1 cellular context compared by ENCODE assay signal in the genomic region with DNA sequence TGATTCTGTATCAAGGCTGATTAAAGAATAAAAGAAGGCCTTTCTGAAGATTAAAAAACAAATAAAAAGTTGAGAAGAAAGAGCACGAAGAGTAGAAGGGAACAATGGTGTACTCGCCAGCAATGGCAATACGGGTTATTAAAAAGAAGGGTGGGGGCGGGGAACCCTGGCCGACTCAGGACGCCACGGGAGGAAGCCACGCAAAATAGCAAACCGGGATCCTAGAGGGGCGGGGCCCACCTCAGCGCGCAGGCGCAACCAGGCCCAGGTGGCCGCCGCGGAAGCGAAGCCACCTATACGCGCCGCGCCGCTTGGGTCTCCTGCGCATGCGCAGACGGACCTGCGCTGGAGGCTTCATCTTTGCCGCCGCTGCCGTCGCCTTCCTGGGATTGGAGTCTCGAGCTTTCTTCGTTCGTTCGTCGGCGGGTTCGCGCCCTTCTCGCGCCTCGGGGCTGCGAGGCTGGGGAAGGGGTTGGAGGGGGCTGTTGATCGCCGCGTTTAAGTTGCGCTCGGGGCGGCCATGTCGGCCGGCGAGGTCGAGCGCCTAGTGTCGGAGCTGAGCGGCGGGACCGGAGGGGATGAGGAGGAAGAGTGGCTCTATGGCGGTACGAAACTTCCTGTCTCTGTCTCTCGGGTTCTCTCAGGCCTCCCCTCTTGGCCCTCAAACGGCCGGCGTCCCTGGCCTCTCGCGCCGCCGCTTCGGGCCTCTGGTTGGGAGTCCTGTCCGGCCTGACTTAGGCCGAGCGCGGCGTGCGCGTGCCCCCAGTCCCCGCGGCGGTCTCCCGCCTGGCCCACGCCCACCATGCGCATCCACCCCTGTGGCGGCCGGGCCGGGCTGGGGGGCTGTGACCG.
TF ChIP-seq lines count a peak whose summit lies in the region.

A gene with protein sequence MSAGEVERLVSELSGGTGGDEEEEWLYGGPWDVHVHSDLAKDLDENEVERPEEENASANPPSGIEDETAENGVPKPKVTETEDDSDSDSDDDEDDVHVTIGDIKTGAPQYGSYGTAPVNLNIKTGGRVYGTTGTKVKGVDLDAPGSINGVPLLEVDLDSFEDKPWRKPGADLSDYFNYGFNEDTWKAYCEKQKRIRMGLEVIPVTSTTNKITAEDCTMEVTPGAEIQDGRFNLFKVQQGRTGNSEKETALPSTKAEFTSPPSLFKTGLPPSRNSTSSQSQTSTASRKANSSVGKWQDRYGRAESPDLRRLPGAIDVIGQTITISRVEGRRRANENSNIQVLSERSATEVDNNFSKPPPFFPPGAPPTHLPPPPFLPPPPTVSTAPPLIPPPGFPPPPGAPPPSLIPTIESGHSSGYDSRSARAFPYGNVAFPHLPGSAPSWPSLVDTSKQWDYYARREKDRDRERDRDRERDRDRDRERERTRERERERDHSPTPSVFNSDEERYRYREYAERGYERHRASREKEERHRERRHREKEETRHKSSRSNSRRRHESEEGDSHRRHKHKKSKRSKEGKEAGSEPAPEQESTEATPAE (plus strand): TSS at position 323 of the 852 bp plus-strand sequence. CDS start 198 bp downstream, at position 521.

TF ChIP-seq in HepG2, 621 proteins besides CTCF, POLR2A, EP300 and RAD21 (continued from another document and continues in another):
- TF ChIP-seq, protein P1, sequence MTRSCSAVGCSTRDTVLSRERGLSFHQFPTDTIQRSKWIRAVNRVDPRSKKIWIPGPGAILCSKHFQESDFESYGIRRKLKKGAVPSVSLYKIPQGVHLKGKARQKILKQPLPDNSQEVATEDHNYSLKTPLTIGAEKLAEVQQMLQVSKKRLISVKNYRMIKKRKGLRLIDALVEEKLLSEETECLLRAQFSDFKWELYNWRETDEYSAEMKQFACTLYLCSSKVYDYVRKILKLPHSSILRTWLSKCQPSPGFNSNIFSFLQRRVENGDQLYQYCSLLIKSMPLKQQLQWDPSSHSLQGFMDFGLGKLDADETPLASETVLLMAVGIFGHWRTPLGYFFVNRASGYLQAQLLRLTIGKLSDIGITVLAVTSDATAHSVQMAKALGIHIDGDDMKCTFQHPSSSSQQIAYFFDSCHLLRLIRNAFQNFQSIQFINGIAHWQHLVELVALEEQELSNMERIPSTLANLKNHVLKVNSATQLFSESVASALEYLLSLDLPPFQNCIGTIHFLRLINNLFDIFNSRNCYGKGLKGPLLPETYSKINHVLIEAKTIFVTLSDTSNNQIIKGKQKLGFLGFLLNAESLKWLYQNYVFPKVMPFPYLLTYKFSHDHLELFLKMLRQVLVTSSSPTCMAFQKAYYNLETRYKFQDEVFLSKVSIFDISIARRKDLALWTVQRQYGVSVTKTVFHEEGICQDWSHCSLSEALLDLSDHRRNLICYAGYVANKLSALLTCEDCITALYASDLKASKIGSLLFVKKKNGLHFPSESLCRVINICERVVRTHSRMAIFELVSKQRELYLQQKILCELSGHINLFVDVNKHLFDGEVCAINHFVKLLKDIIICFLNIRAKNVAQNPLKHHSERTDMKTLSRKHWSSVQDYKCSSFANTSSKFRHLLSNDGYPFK (CRISPR knock-in tag; IDR thresholded peaks at IDR 0.05; ENCODE audit: borderline replicate concordance): peak; percentile 87; the same call in 1 of the 2 replicates
- peak; percentile 32 for TF ChIP-seq GATAD2A (CRISPR knock-in tag; IDR thresholded peaks at IDR 0.05)
- TF ChIP-seq SIX4 (CRISPR knock-in tag; IDR thresholded peaks at IDR 0.05): no peak
- TF ChIP-seq ZNF644 (CRISPR knock-in tag; IDR thresholded peaks at IDR 0.05; ENCODE audit: low read depth): no peak
- no peak for TF ChIP-seq ZFP36 (IDR thresholded peaks at IDR 0.05; ENCODE audit: borderline replicate concordance, low read depth, low read length, partially characterized antibody)
- TF ChIP-seq NONO (IDR thresholded peaks at IDR 0.05): no peak
- TF ChIP-seq NONO (CRISPR knock-in tag; conservative IDR thresholded peaks at IDR 0.05): peak; percentile 59
- no peak for TF ChIP-seq HNF4G (IDR thresholded peaks at IDR 0.05; ENCODE audit: borderline replicate concordance, low read depth, low read length)
- TF ChIP-seq HNF4G (CRISPR knock-in tag; IDR thresholded peaks at IDR 0.05; ENCODE audit: borderline replicate concordance, low read depth): no peak
- no peak for TF ChIP-seq ZNF615 (CRISPR knock-in tag; IDR thresholded peaks at IDR 0.05; ENCODE audit: borderline replicate concordance)
- TF ChIP-seq FOXO1 (CRISPR knock-in tag; IDR thresholded peaks at IDR 0.05): no peak
- TF ChIP-seq ZNF768 (CRISPR knock-in tag; IDR thresholded peaks at IDR 0.05): peak; percentile 27; the same call in 1 of the 2 replicates
- TF ChIP-seq ZNF12 (CRISPR knock-in tag; IDR thresholded peaks at IDR 0.05): peak; percentile 8; the same call in 1 of the 2 replicates
- no peak for TF ChIP-seq GATA4 (IDR thresholded peaks at IDR 0.05; ENCODE audit: borderline replicate concordance, low read depth)
- TF ChIP-seq, protein P2, sequence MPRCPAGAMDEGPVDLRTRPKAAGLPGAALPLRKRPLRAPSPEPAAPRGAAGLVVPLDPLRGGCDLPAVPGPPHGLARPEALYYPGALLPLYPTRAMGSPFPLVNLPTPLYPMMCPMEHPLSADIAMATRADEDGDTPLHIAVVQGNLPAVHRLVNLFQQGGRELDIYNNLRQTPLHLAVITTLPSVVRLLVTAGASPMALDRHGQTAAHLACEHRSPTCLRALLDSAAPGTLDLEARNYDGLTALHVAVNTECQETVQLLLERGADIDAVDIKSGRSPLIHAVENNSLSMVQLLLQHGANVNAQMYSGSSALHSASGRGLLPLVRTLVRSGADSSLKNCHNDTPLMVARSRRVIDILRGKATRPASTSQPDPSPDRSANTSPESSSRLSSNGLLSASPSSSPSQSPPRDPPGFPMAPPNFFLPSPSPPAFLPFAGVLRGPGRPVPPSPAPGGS (CRISPR knock-in tag; IDR thresholded peaks at IDR 0.05): peak; percentile 74
- TF ChIP-seq, protein P3, sequence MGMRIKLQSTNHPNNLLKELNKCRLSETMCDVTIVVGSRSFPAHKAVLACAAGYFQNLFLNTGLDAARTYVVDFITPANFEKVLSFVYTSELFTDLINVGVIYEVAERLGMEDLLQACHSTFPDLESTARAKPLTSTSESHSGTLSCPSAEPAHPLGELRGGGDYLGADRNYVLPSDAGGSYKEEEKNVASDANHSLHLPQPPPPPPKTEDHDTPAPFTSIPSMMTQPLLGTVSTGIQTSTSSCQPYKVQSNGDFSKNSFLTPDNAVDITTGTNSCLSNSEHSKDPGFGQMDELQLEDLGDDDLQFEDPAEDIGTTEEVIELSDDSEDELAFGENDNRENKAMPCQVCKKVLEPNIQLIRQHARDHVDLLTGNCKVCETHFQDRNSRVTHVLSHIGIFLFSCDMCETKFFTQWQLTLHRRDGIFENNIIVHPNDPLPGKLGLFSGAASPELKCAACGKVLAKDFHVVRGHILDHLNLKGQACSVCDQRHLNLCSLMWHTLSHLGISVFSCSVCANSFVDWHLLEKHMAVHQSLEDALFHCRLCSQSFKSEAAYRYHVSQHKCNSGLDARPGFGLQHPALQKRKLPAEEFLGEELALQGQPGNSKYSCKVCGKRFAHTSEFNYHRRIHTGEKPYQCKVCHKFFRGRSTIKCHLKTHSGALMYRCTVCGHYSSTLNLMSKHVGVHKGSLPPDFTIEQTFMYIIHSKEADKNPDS (CRISPR knock-in tag; IDR thresholded peaks at IDR 0.05): no peak
- TF ChIP-seq ZNF263 (CRISPR knock-in tag; IDR thresholded peaks at IDR 0.05): no peak
- TF ChIP-seq ZNF766 (CRISPR knock-in tag; IDR thresholded peaks at IDR 0.05; ENCODE audit: borderline replicate concordance): peak; percentile 67; the same call in 1 of the 2 replicates
- TF ChIP-seq ZKSCAN5 (CRISPR knock-in tag; IDR thresholded peaks at IDR 0.05): no peak
- TF ChIP-seq, protein P4, sequence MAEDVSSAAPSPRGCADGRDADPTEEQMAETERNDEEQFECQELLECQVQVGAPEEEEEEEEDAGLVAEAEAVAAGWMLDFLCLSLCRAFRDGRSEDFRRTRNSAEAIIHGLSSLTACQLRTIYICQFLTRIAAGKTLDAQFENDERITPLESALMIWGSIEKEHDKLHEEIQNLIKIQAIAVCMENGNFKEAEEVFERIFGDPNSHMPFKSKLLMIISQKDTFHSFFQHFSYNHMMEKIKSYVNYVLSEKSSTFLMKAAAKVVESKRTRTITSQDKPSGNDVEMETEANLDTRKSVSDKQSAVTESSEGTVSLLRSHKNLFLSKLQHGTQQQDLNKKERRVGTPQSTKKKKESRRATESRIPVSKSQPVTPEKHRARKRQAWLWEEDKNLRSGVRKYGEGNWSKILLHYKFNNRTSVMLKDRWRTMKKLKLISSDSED (CRISPR knock-in tag; IDR thresholded peaks at IDR 0.05): no peak
- TF ChIP-seq DR1 (CRISPR knock-in tag; IDR thresholded peaks at IDR 0.05): 0 out of 2 replicates have a peak, but pooled peaks have one; percentile 21
- no peak for TF ChIP-seq MLLT10 (CRISPR knock-in tag; IDR thresholded peaks at IDR 0.05)
- no peak for TF ChIP-seq ZNF431 (CRISPR knock-in tag; IDR thresholded peaks at IDR 0.05; ENCODE audit: borderline replicate concordance, low read depth)
- TF ChIP-seq, protein P5, sequence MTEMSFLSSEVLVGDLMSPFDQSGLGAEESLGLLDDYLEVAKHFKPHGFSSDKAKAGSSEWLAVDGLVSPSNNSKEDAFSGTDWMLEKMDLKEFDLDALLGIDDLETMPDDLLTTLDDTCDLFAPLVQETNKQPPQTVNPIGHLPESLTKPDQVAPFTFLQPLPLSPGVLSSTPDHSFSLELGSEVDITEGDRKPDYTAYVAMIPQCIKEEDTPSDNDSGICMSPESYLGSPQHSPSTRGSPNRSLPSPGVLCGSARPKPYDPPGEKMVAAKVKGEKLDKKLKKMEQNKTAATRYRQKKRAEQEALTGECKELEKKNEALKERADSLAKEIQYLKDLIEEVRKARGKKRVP (CRISPR knock-in tag; IDR thresholded peaks at IDR 0.05): no peak
- TF ChIP-seq RXRA (CRISPR knock-in tag; IDR thresholded peaks at IDR 0.05): peak; percentile 70
- no peak for TF ChIP-seq PRPF4 (IDR thresholded peaks at IDR 0.05; ENCODE audit: low read depth, low read length, poor library complexity, severe bottlenecking)
- TF ChIP-seq ZNF777 (CRISPR knock-in tag; IDR thresholded peaks at IDR 0.05): no peak
- TF ChIP-seq PTBP1 (IDR thresholded peaks at IDR 0.05; ENCODE audit: low read depth, low read length, poor library complexity, severe bottlenecking): no peak
- 0 out of 2 replicates have a peak, but pooled peaks have one; percentile 73 for TF ChIP-seq ZNF343 (CRISPR knock-in tag; IDR thresholded peaks at IDR 0.05)
- no peak for TF ChIP-seq ZBTB1 (CRISPR knock-in tag; IDR thresholded peaks at IDR 0.05; ENCODE audit: borderline replicate concordance)
- TF ChIP-seq MYC (CRISPR knock-in tag; IDR thresholded peaks at IDR 0.05; ENCODE audit: borderline replicate concordance): peak; percentile 83; the same call in 1 of the 2 replicates
- TF ChIP-seq, protein P6, sequence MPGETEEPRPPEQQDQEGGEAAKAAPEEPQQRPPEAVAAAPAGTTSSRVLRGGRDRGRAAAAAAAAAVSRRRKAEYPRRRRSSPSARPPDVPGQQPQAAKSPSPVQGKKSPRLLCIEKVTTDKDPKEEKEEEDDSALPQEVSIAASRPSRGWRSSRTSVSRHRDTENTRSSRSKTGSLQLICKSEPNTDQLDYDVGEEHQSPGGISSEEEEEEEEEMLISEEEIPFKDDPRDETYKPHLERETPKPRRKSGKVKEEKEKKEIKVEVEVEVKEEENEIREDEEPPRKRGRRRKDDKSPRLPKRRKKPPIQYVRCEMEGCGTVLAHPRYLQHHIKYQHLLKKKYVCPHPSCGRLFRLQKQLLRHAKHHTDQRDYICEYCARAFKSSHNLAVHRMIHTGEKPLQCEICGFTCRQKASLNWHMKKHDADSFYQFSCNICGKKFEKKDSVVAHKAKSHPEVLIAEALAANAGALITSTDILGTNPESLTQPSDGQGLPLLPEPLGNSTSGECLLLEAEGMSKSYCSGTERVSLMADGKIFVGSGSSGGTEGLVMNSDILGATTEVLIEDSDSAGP (CRISPR knock-in tag; IDR thresholded peaks at IDR 0.05; ENCODE audit: borderline replicate concordance): peak; percentile 86; the same call in 1 of the 2 replicates
- no peak for TF ChIP-seq NKX3-1 (CRISPR knock-in tag; IDR thresholded peaks at IDR 0.05)
- TF ChIP-seq, protein P7, sequence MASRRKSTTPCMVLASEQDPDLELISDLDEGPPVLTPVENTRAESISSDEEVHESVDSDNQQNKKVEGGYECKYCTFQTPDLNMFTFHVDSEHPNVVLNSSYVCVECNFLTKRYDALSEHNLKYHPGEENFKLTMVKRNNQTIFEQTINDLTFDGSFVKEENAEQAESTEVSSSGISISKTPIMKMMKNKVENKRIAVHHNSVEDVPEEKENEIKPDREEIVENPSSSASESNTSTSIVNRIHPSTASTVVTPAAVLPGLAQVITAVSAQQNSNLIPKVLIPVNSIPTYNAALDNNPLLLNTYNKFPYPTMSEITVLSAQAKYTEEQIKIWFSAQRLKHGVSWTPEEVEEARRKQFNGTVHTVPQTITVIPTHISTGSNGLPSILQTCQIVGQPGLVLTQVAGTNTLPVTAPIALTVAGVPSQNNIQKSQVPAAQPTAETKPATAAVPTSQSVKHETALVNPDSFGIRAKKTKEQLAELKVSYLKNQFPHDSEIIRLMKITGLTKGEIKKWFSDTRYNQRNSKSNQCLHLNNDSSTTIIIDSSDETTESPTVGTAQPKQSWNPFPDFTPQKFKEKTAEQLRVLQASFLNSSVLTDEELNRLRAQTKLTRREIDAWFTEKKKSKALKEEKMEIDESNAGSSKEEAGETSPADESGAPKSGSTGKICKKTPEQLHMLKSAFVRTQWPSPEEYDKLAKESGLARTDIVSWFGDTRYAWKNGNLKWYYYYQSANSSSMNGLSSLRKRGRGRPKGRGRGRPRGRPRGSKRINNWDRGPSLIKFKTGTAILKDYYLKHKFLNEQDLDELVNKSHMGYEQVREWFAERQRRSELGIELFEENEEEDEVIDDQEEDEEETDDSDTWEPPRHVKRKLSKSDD (CRISPR knock-in tag; IDR thresholded peaks at IDR 0.05; ENCODE audit: low read depth): no peak
- no peak for TF ChIP-seq SP1 (IDR thresholded peaks at IDR 0.05)
- TF ChIP-seq SP1 (CRISPR knock-in tag; IDR thresholded peaks at IDR 0.05): no peak
- no peak for TF ChIP-seq XBP1 (CRISPR knock-in tag; IDR thresholded peaks at IDR 0.05)
- no peak for TF ChIP-seq ZNF10 (CRISPR knock-in tag; IDR thresholded peaks at IDR 0.05; ENCODE audit: borderline replicate concordance, low read depth)
- peak; percentile 78; the same call in 1 of the 2 replicates for TF ChIP-seq KLF12 (CRISPR knock-in tag; IDR thresholded peaks at IDR 0.05; ENCODE audit: borderline replicate concordance)
- TF ChIP-seq NR2F6 (IDR thresholded peaks at IDR 0.05): no peak
- TF ChIP-seq NR2F6 (CRISPR knock-in tag; IDR thresholded peaks at IDR 0.05): no peak
- TF ChIP-seq NCOA2 (CRISPR knock-in tag; IDR thresholded peaks at IDR 0.05): no peak
- TF ChIP-seq ZIK1 (CRISPR knock-in tag; IDR thresholded peaks at IDR 0.05; ENCODE audit: borderline replicate concordance, low read depth): no peak
- TF ChIP-seq CEBPG (CRISPR knock-in tag; IDR thresholded peaks at IDR 0.05): 0 out of 2 replicates have a peak, but pooled peaks have one; percentile 2
- TF ChIP-seq, protein P8, sequence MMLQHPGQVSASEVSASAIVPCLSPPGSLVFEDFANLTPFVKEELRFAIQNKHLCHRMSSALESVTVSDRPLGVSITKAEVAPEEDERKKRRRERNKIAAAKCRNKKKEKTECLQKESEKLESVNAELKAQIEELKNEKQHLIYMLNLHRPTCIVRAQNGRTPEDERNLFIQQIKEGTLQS (CRISPR knock-in tag; IDR thresholded peaks at IDR 0.05): no peak; the same call in 1 of the 2 replicates
- TF ChIP-seq PAX8 (CRISPR knock-in tag; IDR thresholded peaks at IDR 0.05; ENCODE audit: borderline replicate concordance): no peak; the same call in 1 of the 2 replicates
- TF ChIP-seq RFX1 (IDR thresholded peaks at IDR 0.05): no peak
- no peak; the same call in 1 of the 2 replicates for TF ChIP-seq ZFAT (CRISPR knock-in tag; conservative IDR thresholded peaks at IDR 0.05)
- TF ChIP-seq DNMT3B (CRISPR knock-in tag; conservative IDR thresholded peaks at IDR 0.05): no peak; the same call in 1 of the 2 replicates
- TF ChIP-seq SP4 (CRISPR knock-in tag; IDR thresholded peaks at IDR 0.05): peak; percentile 71
- peak; percentile 65 for TF ChIP-seq TBX2 (CRISPR knock-in tag; IDR thresholded peaks at IDR 0.05; ENCODE audit: borderline replicate concordance)
